ENCODE assay signal across 1 cellular context in the genomic region with DNA sequence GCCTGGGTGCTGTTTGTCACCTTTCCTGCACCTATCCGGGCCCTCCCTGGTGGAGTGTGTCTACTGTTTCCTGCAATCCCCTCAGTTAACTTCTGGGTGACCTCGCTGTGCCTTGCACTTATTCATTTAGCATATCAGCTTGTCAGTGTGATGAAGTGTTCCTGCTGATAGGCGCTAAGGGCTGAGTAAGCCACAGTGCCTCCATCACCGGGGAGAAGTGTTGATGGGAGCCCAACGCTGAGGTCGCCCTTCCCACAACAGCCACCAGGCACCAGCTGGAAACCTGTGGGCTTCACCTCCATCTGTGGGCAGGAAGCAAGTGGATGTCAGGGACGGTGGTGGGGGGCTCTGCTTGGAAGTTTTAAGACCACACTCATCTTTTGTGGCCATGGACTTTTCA.
TF ChIP-seq lines count a peak whose summit lies in the region.

No MANE protein-coding gene starts in this region.

TF ChIP-seq in K562, 482 proteins besides CTCF, POLR2A, EP300 and RAD21 (continued from another document and continues in another):
- no peak for TF ChIP-seq ZBTB2 (IDR thresholded peaks at IDR 0.05)
- no peak for TF ChIP-seq ZNF668 (CRISPR knock-in tag; IDR thresholded peaks at IDR 0.05)
- TF ChIP-seq NCOA2 (IDR thresholded peaks at IDR 0.05; ENCODE audit: partially characterized antibody in 2 of 2): no peak
- TF ChIP-seq NR3C1 (CRISPR knock-in tag; IDR thresholded peaks at IDR 0.05): no peak
- no peak for TF ChIP-seq FOXM1 (IDR thresholded peaks at IDR 0.05; ENCODE audit: low read depth)
- no peak for TF ChIP-seq FOXM1 (CRISPR knock-in tag; IDR thresholded peaks at IDR 0.05; ENCODE audit: low read depth)
- TF ChIP-seq TAF15 (IDR thresholded peaks at IDR 0.05; ENCODE audit: low read depth, low read length): no peak
- TF ChIP-seq RBM25 (IDR thresholded peaks at IDR 0.05; ENCODE audit: low read depth, low read length, severe bottlenecking): no peak
- TF ChIP-seq ZNF239 (CRISPR knock-in tag; IDR thresholded peaks at IDR 0.05): no peak
- no peak for TF ChIP-seq ZNF232 (CRISPR knock-in tag; IDR thresholded peaks at IDR 0.05)
- TF ChIP-seq CBFA2T3 (IDR thresholded peaks at IDR 0.05): peak; percentile 34; the same call in 1 of the 2 replicates
- no peak for TF ChIP-seq SUPT5H (IDR thresholded peaks at IDR 0.05)
- no peak for TF ChIP-seq BRF1 (IDR thresholded peaks at IDR 0.05; ENCODE audit: borderline replicate concordance, extremely low read depth, insufficient read length)
- TF ChIP-seq, protein P1, sequence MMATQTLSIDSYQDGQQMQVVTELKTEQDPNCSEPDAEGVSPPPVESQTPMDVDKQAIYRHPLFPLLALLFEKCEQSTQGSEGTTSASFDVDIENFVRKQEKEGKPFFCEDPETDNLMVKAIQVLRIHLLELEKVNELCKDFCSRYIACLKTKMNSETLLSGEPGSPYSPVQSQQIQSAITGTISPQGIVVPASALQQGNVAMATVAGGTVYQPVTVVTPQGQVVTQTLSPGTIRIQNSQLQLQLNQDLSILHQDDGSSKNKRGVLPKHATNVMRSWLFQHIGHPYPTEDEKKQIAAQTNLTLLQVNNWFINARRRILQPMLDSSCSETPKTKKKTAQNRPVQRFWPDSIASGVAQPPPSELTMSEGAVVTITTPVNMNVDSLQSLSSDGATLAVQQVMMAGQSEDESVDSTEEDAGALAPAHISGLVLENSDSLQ (IDR thresholded peaks at IDR 0.05): peak; percentile 52
- no peak for TF ChIP-seq ZNF584 (CRISPR knock-in tag; IDR thresholded peaks at IDR 0.05; ENCODE audit: low read depth)
- no peak for TF ChIP-seq ELK3 (CRISPR knock-in tag; IDR thresholded peaks at IDR 0.05)
- no peak for TF ChIP-seq NR2C2 (CRISPR knock-in tag; IDR thresholded peaks at IDR 0.05)
- 0 out of 2 replicates have a peak, but pooled peaks have one; percentile 25 for TF ChIP-seq NR2C2 (tag; IDR thresholded peaks at IDR 0.05)
- no peak for TF ChIP-seq GATAD2B (IDR thresholded peaks at IDR 0.05; ENCODE audit: borderline replicate concordance)
- no peak for TF ChIP-seq BCL6 (CRISPR knock-in tag; IDR thresholded peaks at IDR 0.05)
- no peak for TF ChIP-seq ZNF324 (CRISPR knock-in tag; IDR thresholded peaks at IDR 0.05)
- TF ChIP-seq FOS (IDR thresholded peaks at IDR 0.05; ENCODE audit: extremely low read depth, insufficient read length): no peak
- no peak for TF ChIP-seq ZNF79 (CRISPR knock-in tag; IDR thresholded peaks at IDR 0.05; ENCODE audit: low read depth)
- TF ChIP-seq, protein P2, sequence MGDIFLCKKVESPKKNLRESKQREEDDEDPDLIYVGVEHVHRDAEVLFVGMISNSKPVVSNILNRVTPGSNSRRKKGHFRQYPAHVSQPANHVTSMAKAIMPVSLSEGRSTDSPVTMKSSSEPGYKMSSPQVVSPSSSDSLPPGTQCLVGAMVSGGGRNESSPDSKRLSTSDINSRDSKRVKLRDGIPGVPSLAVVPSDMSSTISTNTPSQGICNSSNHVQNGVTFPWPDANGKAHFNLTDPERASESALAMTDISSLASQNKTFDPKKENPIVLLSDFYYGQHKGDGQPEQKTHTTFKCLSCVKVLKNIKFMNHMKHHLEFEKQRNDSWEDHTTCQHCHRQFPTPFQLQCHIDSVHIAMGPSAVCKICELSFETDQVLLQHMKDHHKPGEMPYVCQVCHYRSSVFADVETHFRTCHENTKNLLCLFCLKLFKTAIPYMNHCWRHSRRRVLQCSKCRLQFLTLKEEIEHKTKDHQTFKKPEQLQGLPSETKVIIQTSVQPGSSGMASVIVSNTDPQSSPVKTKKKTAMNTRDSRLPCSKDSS (IDR thresholded peaks at IDR 0.05; ENCODE audit: low read depth, partially characterized antibody): no peak
- TF ChIP-seq ARNT (IDR thresholded peaks at IDR 0.05): no peak
- TF ChIP-seq NR4A1 (CRISPR knock-in tag; IDR thresholded peaks at IDR 0.05): no peak
- 0 out of 2 replicates have a peak, but pooled peaks have one; percentile 37 for TF ChIP-seq NR4A1 (tag; IDR thresholded peaks at IDR 0.05)
- TF ChIP-seq PHTF2 (CRISPR knock-in tag; IDR thresholded peaks at IDR 0.05): no peak
- no peak for TF ChIP-seq CBFB (CRISPR knock-in tag; IDR thresholded peaks at IDR 0.05)
- peak in 1 of 2 experiments; percentile 61; a peak in 1 of 4 replicates for TF ChIP-seq RCOR1 (IDR thresholded peaks at IDR 0.05; ENCODE audit: borderline replicate concordance in 1 of 2, low read depth in 2 of 2, low read length in 2 of 2)
- no peak for TF ChIP-seq SRSF7 (optimal IDR thresholded peaks at IDR 0.05; ENCODE audit: low read depth, low read length)
- no peak for TF ChIP-seq MIER1 (IDR thresholded peaks at IDR 0.05; ENCODE audit: low read depth)
- no peak for TF ChIP-seq KDM1A (IDR thresholded peaks at IDR 0.05)
- TF ChIP-seq, protein P3, sequence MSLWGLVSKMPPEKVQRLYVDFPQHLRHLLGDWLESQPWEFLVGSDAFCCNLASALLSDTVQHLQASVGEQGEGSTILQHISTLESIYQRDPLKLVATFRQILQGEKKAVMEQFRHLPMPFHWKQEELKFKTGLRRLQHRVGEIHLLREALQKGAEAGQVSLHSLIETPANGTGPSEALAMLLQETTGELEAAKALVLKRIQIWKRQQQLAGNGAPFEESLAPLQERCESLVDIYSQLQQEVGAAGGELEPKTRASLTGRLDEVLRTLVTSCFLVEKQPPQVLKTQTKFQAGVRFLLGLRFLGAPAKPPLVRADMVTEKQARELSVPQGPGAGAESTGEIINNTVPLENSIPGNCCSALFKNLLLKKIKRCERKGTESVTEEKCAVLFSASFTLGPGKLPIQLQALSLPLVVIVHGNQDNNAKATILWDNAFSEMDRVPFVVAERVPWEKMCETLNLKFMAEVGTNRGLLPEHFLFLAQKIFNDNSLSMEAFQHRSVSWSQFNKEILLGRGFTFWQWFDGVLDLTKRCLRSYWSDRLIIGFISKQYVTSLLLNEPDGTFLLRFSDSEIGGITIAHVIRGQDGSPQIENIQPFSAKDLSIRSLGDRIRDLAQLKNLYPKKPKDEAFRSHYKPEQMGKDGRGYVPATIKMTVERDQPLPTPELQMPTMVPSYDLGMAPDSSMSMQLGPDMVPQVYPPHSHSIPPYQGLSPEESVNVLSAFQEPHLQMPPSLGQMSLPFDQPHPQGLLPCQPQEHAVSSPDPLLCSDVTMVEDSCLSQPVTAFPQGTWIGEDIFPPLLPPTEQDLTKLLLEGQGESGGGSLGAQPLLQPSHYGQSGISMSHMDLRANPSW (CRISPR knock-in tag; IDR thresholded peaks at IDR 0.05): no peak
- TF ChIP-seq JUN (IDR thresholded peaks at IDR 0.05; ENCODE audit: borderline replicate concordance, low read depth, low read length): no peak
- TF ChIP-seq JUN (CRISPR knock-in tag; IDR thresholded peaks at IDR 0.05; ENCODE audit: borderline replicate concordance): no peak
- TF ChIP-seq, protein P4, sequence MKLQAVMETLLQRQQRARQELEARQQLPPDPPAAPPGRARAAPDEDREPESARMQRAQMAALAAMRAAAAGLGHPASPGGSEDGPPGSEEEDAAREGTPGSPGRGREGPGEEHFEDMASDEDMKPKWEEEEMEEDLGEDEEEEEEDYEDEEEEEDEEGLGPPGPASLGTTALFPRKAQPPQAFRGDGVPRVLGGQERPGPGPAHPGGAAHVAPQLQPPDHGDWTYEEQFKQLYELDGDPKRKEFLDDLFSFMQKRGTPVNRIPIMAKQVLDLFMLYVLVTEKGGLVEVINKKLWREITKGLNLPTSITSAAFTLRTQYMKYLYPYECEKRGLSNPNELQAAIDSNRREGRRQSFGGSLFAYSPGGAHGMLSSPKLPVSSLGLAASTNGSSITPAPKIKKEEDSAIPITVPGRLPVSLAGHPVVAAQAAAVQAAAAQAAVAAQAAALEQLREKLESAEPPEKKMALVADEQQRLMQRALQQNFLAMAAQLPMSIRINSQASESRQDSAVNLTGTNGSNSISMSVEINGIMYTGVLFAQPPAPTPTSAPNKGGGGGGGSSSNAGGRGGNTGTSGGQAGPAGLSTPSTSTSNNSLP (IDR thresholded peaks at IDR 0.05; ENCODE audit: borderline replicate concordance, low read depth, low read length): no peak
- TF ChIP-seq, protein P5, sequence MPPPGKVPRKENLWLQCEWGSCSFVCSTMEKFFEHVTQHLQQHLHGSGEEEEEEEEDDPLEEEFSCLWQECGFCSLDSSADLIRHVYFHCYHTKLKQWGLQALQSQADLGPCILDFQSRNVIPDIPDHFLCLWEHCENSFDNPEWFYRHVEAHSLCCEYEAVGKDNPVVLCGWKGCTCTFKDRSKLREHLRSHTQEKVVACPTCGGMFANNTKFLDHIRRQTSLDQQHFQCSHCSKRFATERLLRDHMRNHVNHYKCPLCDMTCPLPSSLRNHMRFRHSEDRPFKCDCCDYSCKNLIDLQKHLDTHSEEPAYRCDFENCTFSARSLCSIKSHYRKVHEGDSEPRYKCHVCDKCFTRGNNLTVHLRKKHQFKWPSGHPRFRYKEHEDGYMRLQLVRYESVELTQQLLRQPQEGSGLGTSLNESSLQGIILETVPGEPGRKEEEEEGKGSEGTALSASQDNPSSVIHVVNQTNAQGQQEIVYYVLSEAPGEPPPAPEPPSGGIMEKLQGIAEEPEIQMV (tag; conservative IDR thresholded peaks at IDR 0.05; ENCODE audit: low read depth): 0 out of 2 replicates have a peak, but pooled peaks have one; percentile 41
- no peak for TF ChIP-seq ZNF75A (CRISPR knock-in tag; IDR thresholded peaks at IDR 0.05)
- peak; percentile 40; the same call in 1 of the 2 replicates for TF ChIP-seq ARID1B (IDR thresholded peaks at IDR 0.05)
- TF ChIP-seq, protein P6, sequence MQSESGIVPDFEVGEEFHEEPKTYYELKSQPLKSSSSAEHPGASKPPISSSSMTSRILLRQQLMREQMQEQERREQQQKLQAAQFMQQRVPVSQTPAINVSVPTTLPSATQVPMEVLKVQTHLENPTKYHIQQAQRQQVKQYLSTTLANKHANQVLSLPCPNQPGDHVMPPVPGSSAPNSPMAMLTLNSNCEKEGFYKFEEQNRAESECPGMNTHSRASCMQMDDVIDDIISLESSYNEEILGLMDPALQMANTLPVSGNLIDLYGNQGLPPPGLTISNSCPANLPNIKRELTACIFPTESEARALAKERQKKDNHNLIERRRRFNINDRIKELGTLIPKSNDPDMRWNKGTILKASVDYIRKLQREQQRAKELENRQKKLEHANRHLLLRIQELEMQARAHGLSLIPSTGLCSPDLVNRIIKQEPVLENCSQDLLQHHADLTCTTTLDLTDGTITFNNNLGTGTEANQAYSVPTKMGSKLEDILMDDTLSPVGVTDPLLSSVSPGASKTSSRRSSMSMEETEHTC (IDR thresholded peaks at IDR 0.05): no peak
- no peak for TF ChIP-seq SRSF3 (IDR thresholded peaks at IDR 0.05; ENCODE audit: insufficient read depth, low read length)
- TF ChIP-seq ZNF766 (CRISPR knock-in tag; conservative IDR thresholded peaks at IDR 0.05): 0 out of 2 replicates have a peak, but pooled peaks have one; percentile 26
- no peak for TF ChIP-seq NELFE (IDR thresholded peaks at IDR 0.05; ENCODE audit: insufficient read depth, insufficient read length)
- TF ChIP-seq KLF10 (CRISPR knock-in tag; IDR thresholded peaks at IDR 0.05): no peak
- no peak for TF ChIP-seq EP400 (IDR thresholded peaks at IDR 0.05)
- TF ChIP-seq NR0B1 (IDR thresholded peaks at IDR 0.05; ENCODE audit: partially characterized antibody): no peak
- peak; percentile 89 for TF ChIP-seq MEIS2 (IDR thresholded peaks at IDR 0.05; ENCODE audit: partially characterized antibody)
- no peak for TF ChIP-seq RBM17 (IDR thresholded peaks at IDR 0.05; ENCODE audit: borderline replicate concordance, low read depth, low read length)
- TF ChIP-seq, protein P7, sequence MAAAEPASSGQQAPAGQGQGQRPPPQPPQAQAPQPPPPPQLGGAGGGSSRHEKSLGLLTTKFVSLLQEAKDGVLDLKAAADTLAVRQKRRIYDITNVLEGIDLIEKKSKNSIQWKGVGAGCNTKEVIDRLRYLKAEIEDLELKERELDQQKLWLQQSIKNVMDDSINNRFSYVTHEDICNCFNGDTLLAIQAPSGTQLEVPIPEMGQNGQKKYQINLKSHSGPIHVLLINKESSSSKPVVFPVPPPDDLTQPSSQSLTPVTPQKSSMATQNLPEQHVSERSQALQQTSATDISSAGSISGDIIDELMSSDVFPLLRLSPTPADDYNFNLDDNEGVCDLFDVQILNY (CRISPR knock-in tag; IDR thresholded peaks at IDR 0.05): no peak
- TF ChIP-seq ZNF263 (CRISPR knock-in tag; IDR thresholded peaks at IDR 0.05; ENCODE audit: borderline replicate concordance): no peak
- TF ChIP-seq, protein P8, sequence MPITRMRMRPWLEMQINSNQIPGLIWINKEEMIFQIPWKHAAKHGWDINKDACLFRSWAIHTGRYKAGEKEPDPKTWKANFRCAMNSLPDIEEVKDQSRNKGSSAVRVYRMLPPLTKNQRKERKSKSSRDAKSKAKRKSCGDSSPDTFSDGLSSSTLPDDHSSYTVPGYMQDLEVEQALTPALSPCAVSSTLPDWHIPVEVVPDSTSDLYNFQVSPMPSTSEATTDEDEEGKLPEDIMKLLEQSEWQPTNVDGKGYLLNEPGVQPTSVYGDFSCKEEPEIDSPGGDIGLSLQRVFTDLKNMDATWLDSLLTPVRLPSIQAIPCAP (CRISPR knock-in tag; IDR thresholded peaks at IDR 0.05; ENCODE audit: borderline replicate concordance): no peak
- TF ChIP-seq MCM3 (IDR thresholded peaks at IDR 0.05): no peak
- no peak for TF ChIP-seq HDAC3 (IDR thresholded peaks at IDR 0.05; ENCODE audit: borderline replicate concordance, partially characterized antibody)
